26 cellular contexts compared by ENCODE assay signal in genomic region chr1:77642196-77642595, GRCh38. TPM values are rescaled to one million over a fixed set of nuclear protein-coding genes. Genes with fewer than 3 reads are reported as not detected.
A peak's percentile ranks its signal among the peaks of the same experiment; 100 is the strongest.
DNase-seq lines count a peak whose midpoint lies in the region; ATAC-seq, FAIRE-seq and TF ChIP-seq lines count a peak whose summit lies in the region.
"Had no signal": no experiment of that assay in that cellular context is flagged by ENCODE, and none has a peak within 500 bp of the region (broad histone marks: within the 10 kb centered on the region; RNA-seq: fewer than 3 reads in every experiment).

No MANE protein-coding gene starts in this region.

- intact Hi-C loops in colonic mucosa (cut with DNase I) = no loop called here

- peaks cover 47% of the 10 kb centered on the region for H3K36me3 Mint-ChIP-seq in endodermal cell (ENCODE audit: low read depth)

- H3K9me3 ChIP-seq in endodermal cell (ENCODE audit: control insufficient read depth, low read length) (no peaks in the 10 kb centered on the region), colonic mucosa (no peaks in the 10 kb centered on the region)
- H3K9me3 ChIP-seq: SJCRH30 had no signal

- no peak for TF ChIP-seq CTCF in endodermal cell (conservative IDR thresholded peaks at IDR 0.05)
- TF ChIP-seq CTCF in colonic mucosa (IDR thresholded peaks at IDR 0.05) = no peak

- no peak for DNase-seq in GM12891 (ENCODE audit: insufficient read length, low spot score)
- peak; percentile 56 for DNase-seq in astrocyte of the hippocampus (ENCODE audit: low read depth, low spot score)
- DNase-seq in endodermal cell = no peak
- peak; percentile 19 for DNase-seq in non-pigmented ciliary epithelial cell (ENCODE audit: low read depth)
- DNase-seq in colonic mucosa = no peak
- no peak for DNase-seq in hepatic stellate cell (ENCODE audit: low spot score)
- no peak for DNase-seq in erythroblast (lab: John Stamatoyannopoulos, UW)
- DNase-seq: AML-193; CD4-positive, alpha-beta T cell; GM23248; H9; Karpas-422; MV-4-11; NCI-H1105; NCI-H1436 treated with DMSO at 0.1 percent for 48 hours; NCI-H187 treated with DMSO at 0.1 percent for 48 hours; NCI-H2107; NCI-H446; NCI-H524 treated with DMSO at 0.1 percent for 48 hours; NCI-H774; PC-3; SJCRH30 had no signal

- whole genome bisulfite sequencing in endodermal cell (ENCODE audit: insufficient coverage in 1 of 2, insufficient read length in 1 of 2), 2 experiments = 90 to 100% methylated on average over 3 to 5 of the region's 5 CpGs

- H3K27ac Mint-ChIP-seq in endodermal cell = peak overlapping the region; percentile 61

- TF ChIP-seq POLR2A in GM12891 (IDR thresholded peaks at IDR 0.05; ENCODE audit: low read depth, low read length) = no peak
- no peak for TF ChIP-seq POLR2A in erythroblast (IDR thresholded peaks at IDR 0.05; ENCODE audit: low read length)

- H3K4me3 Mint-ChIP-seq in endodermal cell = no peak overlapping the region
- H3K4me3 Mint-ChIP-seq: CD4-positive, alpha-beta T cell; H9 had no signal

- H3K4me1 ChIP-seq in endodermal cell (ENCODE audit: control insufficient read depth, insufficient read depth, low read length) (no peaks in the 10 kb centered on the region), colonic mucosa (no peaks in the 10 kb centered on the region)
- H3K4me1 ChIP-seq: BLaER1 treated with 17β-estradiol and CSF1 and Interleukin-3, amounts not matched to agents 10 nM and 100 nM; SJCRH30 had no signal

- no peaks in the 10 kb centered on the region for H3K27me3 Mint-ChIP-seq in endodermal cell (ENCODE audit: insufficient read depth)
- H3K27me3 Mint-ChIP-seq: CD4-positive, alpha-beta T cell had no signal

- FAIRE-seq in GM12891 (lab: Jason Lieb, UNC) = peak; percentile 5
- FAIRE-seq: D721Med had no signal

- H3K9me3 Mint-ChIP-seq in endodermal cell = no peaks in the 10 kb centered on the region
- H3K9me3 Mint-ChIP-seq: H9 had no signal

- H3K36me3 ChIP-seq in endodermal cell (ENCODE audit: control insufficient read depth, insufficient read depth, low read length) (peaks cover 40% of the 10 kb centered on the region), colonic mucosa (no peaks in the 10 kb centered on the region)

- no peak overlapping the region for H3K9ac ChIP-seq in endodermal cell (ENCODE audit: extremely low read depth, low read length, poor library complexity, severe bottlenecking)
- H3K9ac ChIP-seq in colonic mucosa (ENCODE audit: low read depth in 2 of 2, low read length in 2 of 2) = no peak overlapping the region
- H3K9ac ChIP-seq: BLaER1 treated with 17β-estradiol and CSF1 and Interleukin-3, amounts not matched to agents 10 nM and 100 nM; GM23248 had no signal

- H3K27me3 ChIP-seq in endodermal cell (ENCODE audit: control insufficient read depth, insufficient read depth, low read length, poor library complexity, severe bottlenecking) = no peaks in the 10 kb centered on the region
- H3K27me3 ChIP-seq in colonic mucosa = no peaks in the 10 kb centered on the region
- H3K27me3 ChIP-seq: BLaER1 treated with 17β-estradiol and CSF1 and Interleukin-3, amounts not matched to agents 10 nM and 100 nM; SJCRH30 had no signal

- H3K4me3 ChIP-seq in endodermal cell (ENCODE audit: low read length) (no peak overlapping the region), colonic mucosa (no peak overlapping the region)
- H3K4me3 ChIP-seq: BLaER1 treated with 17β-estradiol and CSF1 and Interleukin-3, amounts not matched to agents 10 nM and 100 nM; GM23248; SJCRH30 had no signal

- no peak for ATAC-seq in GM18870 (IDR thresholded peaks at IDR 0.05; ENCODE audit: unreplicated experiment)
- ATAC-seq: PC-3, Right ventricle myocardium inferior had no signal

- H3K27ac ChIP-seq in endodermal cell (ENCODE audit: low read depth, low read length) (no peak overlapping the region), colonic mucosa (no peak overlapping the region)
- H3K27ac ChIP-seq: BLaER1 treated with 17β-estradiol and CSF1 and Interleukin-3, amounts not matched to agents 10 nM and 100 nM; GM23248; SJCRH30 had no signal

- no peaks in the 10 kb centered on the region for H3K4me1 Mint-ChIP-seq in endodermal cell
- H3K4me1 Mint-ChIP-seq: H9 had no signal

TF ChIP-seq in GM12891, 5 proteins besides CTCF, POLR2A, EP300 and RAD21:
- TF ChIP-seq POU2F2 (IDR thresholded peaks at IDR 0.05; ENCODE audit: low read depth, low read length) (no peak), TAF1 (IDR thresholded peaks at IDR 0.05; ENCODE audit: low read depth, low read length) (no peak), SPI1 (IDR thresholded peaks at IDR 0.05; ENCODE audit: low read depth, low read length) (no peak), PAX5 (IDR thresholded peaks at IDR 0.05; ENCODE audit: insufficient read depth, low read length, severe bottlenecking) (no peak), POLR2AphosphoS5 (IDR thresholded peaks at IDR 0.05; ENCODE audit: low read depth, low read length) (no peak)

RNA-seq across cellular contexts. Expression of gene ZZZ3, which starts 40.3 kb away (rescaled TPM):
- polyA plus RNA-seq in GM12891 (2012; ENCODE audit: low read depth, missing spikeins) = 8.3 TPM
- 10 to 100 TPM; 55.4 to 56.2 TPM for total RNA-seq in endodermal cell
- 42.0 TPM for polyA plus RNA-seq in endodermal cell (2013, experiment 1 of 2)
- polyA plus RNA-seq in endodermal cell (2013, experiment 2 of 2) = 41.8 TPM
- 10 to 100 TPM; 28.5 to 30.1 TPM for total RNA-seq in colonic mucosa

Comparison
In these comparisons a context has a peak if more than half of its experiments do, and no peak if none do; other contexts are left out.
1. DNase-seq: peak in astrocyte of the hippocampus (single experiment) and non-pigmented ciliary epithelial cell (single experiment); none in GM12891 (single experiment), endodermal cell (single experiment), colonic mucosa (single experiment), hepatic stellate cell (single experiment) and erythroblast (0 of 2).